In the genomic region with DNA sequence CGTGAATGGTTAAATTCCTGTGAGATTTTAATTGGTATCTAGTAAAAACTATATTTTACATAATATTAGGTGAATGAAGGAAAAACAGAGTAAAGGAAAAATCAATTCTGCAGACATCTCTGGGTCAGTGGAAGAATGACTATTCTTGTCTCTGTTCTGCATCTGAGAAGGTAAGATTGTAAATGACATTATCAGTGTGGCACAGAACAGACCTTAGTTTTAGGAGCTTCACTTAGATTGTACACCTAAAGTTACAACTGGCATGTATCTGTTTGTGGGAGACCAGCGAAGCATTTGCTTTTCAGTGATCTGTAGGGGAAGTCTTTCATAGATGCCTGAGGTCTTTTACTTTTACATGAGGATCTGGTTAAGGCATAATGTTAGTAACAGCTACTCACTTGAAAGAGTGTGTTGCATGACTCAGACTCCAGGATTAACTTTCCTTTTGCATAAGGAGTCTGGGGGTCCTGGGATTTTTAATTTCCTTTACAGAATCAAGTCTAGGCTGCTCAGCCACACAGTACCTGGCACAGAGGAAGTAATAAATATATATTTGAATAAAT, we compare ENCODE assay signal across 10 cellular contexts. TPM values are rescaled to one million over a fixed set of nuclear protein-coding genes. Genes with fewer than 3 reads are reported as not detected.
A peak's percentile ranks its signal among the peaks of the same experiment; 100 is the strongest.
DNase-seq lines count a peak whose midpoint lies in the region; ATAC-seq and TF ChIP-seq lines count a peak whose summit lies in the region.
"Had no signal": no experiment of that assay in that cellular context is flagged by ENCODE, and none has a peak within 500 bp of the region (broad histone marks: within the 10 kb centered on the region; RNA-seq: fewer than 3 reads in every experiment).

No MANE protein-coding gene starts in this region.

- ATAC-seq in Right ventricle myocardium inferior (no peak), HG02852 (IDR thresholded peaks at IDR 0.05; ENCODE audit: unreplicated experiment) (no peak)
- ATAC-seq: naive thymus-derived CD4-positive, alpha-beta T cell had no signal

- TF ChIP-seq CTCF in cardiac muscle cell (IDR thresholded peaks at IDR 0.05; ENCODE audit: low read depth, low read length) = no peak
- no peak for TF ChIP-seq CTCF in VCaP (conservative IDR thresholded peaks at IDR 0.05)
- no peak for TF ChIP-seq CTCF in fibroblast of pulmonary artery (IDR thresholded peaks at IDR 0.05; ENCODE audit: low read length, missing control alignments)

- H3K27me3 ChIP-seq in cardiac muscle cell (no peaks in the 10 kb centered on the region), subcutaneous abdominal adipose tissue (ENCODE audit: control insufficient read depth in 5 of 5, insufficient read depth in 4 of 5, low read length in 5 of 5) (no peaks in the 10 kb centered on the region)

- H3K9me3 ChIP-seq in cardiac muscle cell (ENCODE audit: low read depth) (no peaks in the 10 kb centered on the region), subcutaneous abdominal adipose tissue (ENCODE audit: control insufficient read depth in 5 of 5, low read length in 5 of 5) (no peaks in the 10 kb centered on the region)

- peaks cover 22% of the 10 kb centered on the region for H3K4me1 ChIP-seq in cardiac muscle cell (ENCODE audit: low read depth)
- peaks cover 0 to 14% (median 7%) of the 10 kb centered on the region in 5 donors for H3K4me1 ChIP-seq in subcutaneous abdominal adipose tissue (ENCODE audit: control insufficient read depth in 5 of 5, insufficient read depth in 5 of 5, low read length in 5 of 5)

- DNase-seq in cardiac muscle cell (ENCODE audit: low read depth in 1 of 2, low spot score in 1 of 2) (peak; percentile 9 to 38), Right ventricle myocardium inferior (ENCODE audit: missing footprints) (no peak), fibroblast of pulmonary artery (ENCODE audit: low read depth) (peak; percentile 39), amygdala (lab: John Stamatoyannopoulos, UW) (no peak), occipital lobe (lab: John Stamatoyannopoulos, UW) (no peak)
- DNase-seq: activated CD4-positive, CD25-positive, alpha-beta regulatory T cell; naive thymus-derived CD4-positive, alpha-beta T cell had no signal

- H3K4me3 ChIP-seq in cardiac muscle cell (no peak overlapping the region), fibroblast of pulmonary artery (replicated peaks; ENCODE audit: low read depth, low read length) (no peak overlapping the region), subcutaneous abdominal adipose tissue (ENCODE audit: low read depth in 1 of 5, low read length in 5 of 5) (no peak overlapping the region)

- peaks cover 2% of the 10 kb centered on the region for H3K36me3 ChIP-seq in cardiac muscle cell
- no peaks in the 10 kb centered on the region for H3K36me3 ChIP-seq in subcutaneous abdominal adipose tissue (ENCODE audit: control insufficient read depth in 5 of 5, insufficient read depth in 5 of 5, low read length in 5 of 5)

- H3K27ac ChIP-seq in cardiac muscle cell = peak overlapping the region; percentile 82
- peak overlapping the region; percentile 26 for H3K27ac ChIP-seq in VCaP
- peak overlapping the region; percentile 34 for H3K27ac ChIP-seq in subcutaneous abdominal adipose tissue (ENCODE audit: low read depth, low read length)

- H3K9ac ChIP-seq in subcutaneous abdominal adipose tissue (ENCODE audit: low read length in 5 of 5) = no peak overlapping the region

- intact Hi-C loops in Right ventricle myocardium inferior (cut with DNase I) = loop anchor here (5.0 kb wide), 1 partner anchor 113 kb away; the partner anchor contains the start of gene REEP3

RNA-seq across cellular contexts. Expression of gene JMJD1C, which starts 56.2 kb away (rescaled TPM):
- total RNA-seq in cardiac muscle cell (72.3 and 144 TPM in 2 replicates), Right ventricle myocardium inferior (38.1 TPM), occipital lobe (355 TPM)
- 59.1 and 82.4 TPM in 2 replicates for polyA plus RNA-seq in cardiac muscle cell

Comparison
In these comparisons a context has a peak if more than half of its experiments do, and no peak if none do; other contexts are left out.
1. DNase-seq: peak in cardiac muscle cell (2 of 2) and fibroblast of pulmonary artery (single experiment); none in Right ventricle myocardium inferior (single experiment), amygdala (0 of 56) and occipital lobe (single experiment).
2. H3K27ac ChIP-seq: peak in every context shown above with its lines; median percentile 82 in cardiac muscle cell; 34 in subcutaneous abdominal adipose tissue; 26 in VCaP.